ENCODE assay signal across 8 cellular contexts in the genomic region with DNA sequence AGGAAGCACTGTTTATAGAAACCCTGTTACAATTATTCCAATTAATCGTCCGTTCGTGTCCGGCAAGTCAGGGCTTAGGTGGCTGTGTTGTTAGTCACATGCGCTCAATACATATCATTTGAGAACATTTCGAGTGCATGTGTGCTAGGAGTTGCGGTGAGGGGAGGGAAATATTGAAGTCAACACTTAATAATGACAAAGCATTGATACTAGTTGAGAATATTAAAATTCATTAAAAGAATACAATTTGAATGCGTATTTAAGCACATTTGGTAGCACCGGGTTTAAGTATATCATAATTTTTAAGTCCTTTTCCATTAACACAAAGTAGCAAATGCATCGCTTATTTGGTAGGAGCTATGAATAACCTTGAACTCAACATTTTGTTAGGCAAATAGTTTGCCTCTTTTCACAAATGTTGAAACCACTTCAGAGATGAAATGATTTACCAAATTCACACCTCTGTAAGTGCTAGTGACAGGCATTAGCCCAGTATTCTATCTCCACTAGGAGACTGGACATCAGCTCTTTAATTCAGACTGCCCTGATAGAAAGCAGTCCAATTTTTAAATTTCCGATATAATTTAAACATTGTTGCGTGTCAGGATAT. TPM values are rescaled to one million over a fixed set of nuclear protein-coding genes. Genes with fewer than 3 reads are reported as not detected.
A peak's percentile ranks its signal among the peaks of the same experiment; 100 is the strongest.
DNase-seq lines count a peak whose midpoint lies in the region; ATAC-seq and TF ChIP-seq lines count a peak whose summit lies in the region.

No MANE protein-coding gene starts in this region.

- H3K36me3 Mint-ChIP-seq in CD8-positive, alpha-beta T cell = peaks cover 40% of the 10 kb centered on the region

- peak overlapping the region; percentile 86 for H3K27ac ChIP-seq in CD8-positive, alpha-beta T cell (ENCODE audit: low read depth, low read length)
- peak overlapping the region; percentile 94 for H3K27ac ChIP-seq in MM.1S (ENCODE audit: low read length)
- peak overlapping the region; percentile 96 for H3K27ac ChIP-seq in effector memory CD4-positive, alpha-beta T cell (ENCODE audit: insufficient read depth, low read length, poor library complexity, severe bottlenecking)

- no peaks in the 10 kb centered on the region for H3K9me3 ChIP-seq in CD8-positive, alpha-beta T cell (ENCODE audit: low read length)
- H3K9me3 ChIP-seq in MM.1S (replicated peaks; ENCODE audit: insufficient read depth, low read length) (no peaks in the 10 kb centered on the region), neuron (ENCODE audit: low read length) (no peaks in the 10 kb centered on the region)
- H3K9me3 ChIP-seq in effector memory CD4-positive, alpha-beta T cell (ENCODE audit: control insufficient read depth, low read length) = no peaks in the 10 kb centered on the region

- H3K27me3 Mint-ChIP-seq in CD8-positive, alpha-beta T cell (ENCODE audit: low read depth) = no peaks in the 10 kb centered on the region

- POLR2A ChIA-PET in CD8-positive, alpha-beta T cell (lab: Charles Lee) = interaction anchor here (1.3 to 2.9 kb wide), 5 partner anchors 10 to 507 kb away, joined by 3 to 16 read pairs (median 11); a partner anchor contains a TSS

- peaks cover 26% of the 10 kb centered on the region for H3K4me1 ChIP-seq in CD8-positive, alpha-beta T cell (ENCODE audit: insufficient read depth, low read length)
- H3K4me1 ChIP-seq in MM.1S (ENCODE audit: low read length) (peaks cover 21% of the 10 kb centered on the region), neuron (ENCODE audit: insufficient read depth, low read length) (peaks cover 7% of the 10 kb centered on the region)
- H3K4me1 ChIP-seq in effector memory CD4-positive, alpha-beta T cell (ENCODE audit: control insufficient read depth, insufficient read depth, low read length, poor library complexity, severe bottlenecking) = peaks cover 8% of the 10 kb centered on the region

- H3K4me3 Mint-ChIP-seq in CD8-positive, alpha-beta T cell = peak overlapping the region; percentile 92

- peak overlapping the region; percentile 95 for H3K27ac Mint-ChIP-seq in CD8-positive, alpha-beta T cell

- H2AFZ ChIP-seq in MM.1S (ENCODE audit: low read length) (peak overlapping the region; percentile 84), neuron (ENCODE audit: low read depth, low read length) (peak overlapping the region; percentile 78)

- H3K9me3 Mint-ChIP-seq in CD8-positive, alpha-beta T cell = no peaks in the 10 kb centered on the region

- CTCF ChIA-PET in CD8-positive, alpha-beta T cell (lab: Charles Lee) = interaction anchor here (1.1 kb wide), 1 partner anchor 287 kb away, joined by 3 read pairs; no protein-coding TSS in a partner anchor

- H3K4me3 ChIP-seq in CD8-positive, alpha-beta T cell (ENCODE audit: low read depth, low read length) = peak overlapping the region; percentile 86
- H3K4me3 ChIP-seq in MM.1S (ENCODE audit: low read length) = peak overlapping the region; percentile 98
- peak overlapping the region; percentile 99 for H3K4me3 ChIP-seq in effector memory CD4-positive, alpha-beta T cell (ENCODE audit: insufficient read depth, low read depth, low read length, poor library complexity, severe bottlenecking)
- H3K4me3 ChIP-seq in neuron (ENCODE audit: low read length) = peak overlapping the region; percentile 95

- ATAC-seq in CD8-positive, alpha-beta T cell = no peak

- peaks cover 22% of the 10 kb centered on the region for H3F3A ChIP-seq in MM.1S (ENCODE audit: insufficient read depth, low read length)

- H3K27me3 ChIP-seq in CD8-positive, alpha-beta T cell (ENCODE audit: insufficient read depth, low read length) = no peaks in the 10 kb centered on the region
- H3K27me3 ChIP-seq in MM.1S (replicated peaks; ENCODE audit: insufficient read depth, low read length) = no peaks in the 10 kb centered on the region
- no peaks in the 10 kb centered on the region for H3K27me3 ChIP-seq in effector memory CD4-positive, alpha-beta T cell (replicated peaks; ENCODE audit: control insufficient read depth, insufficient read depth, low read length, poor library complexity, severe bottlenecking)
- no peaks in the 10 kb centered on the region for H3K27me3 ChIP-seq in neuron (ENCODE audit: insufficient read depth, low read length)

- H3K9me2 ChIP-seq in MM.1S (replicated peaks; ENCODE audit: insufficient read depth, low read length) = no peaks in the 10 kb centered on the region

- peaks cover 28% of the 10 kb centered on the region for H4K20me1 ChIP-seq in MM.1S (ENCODE audit: insufficient read depth, low read length)

- H3K4me1 Mint-ChIP-seq in CD8-positive, alpha-beta T cell (ENCODE audit: low read depth) = peaks cover 47% of the 10 kb centered on the region

- DNase-seq in CD8-positive, alpha-beta T cell = no peak
- DNase-seq in MM.1S (no peak), D341Med (ENCODE audit: low spot score) (no peak), anterior cingulate cortex (lab: John Stamatoyannopoulos, UW) (no peak), DMS114 treated with DMSO at 0.1 percent for 48 hours (lab: John Stamatoyannopoulos, UW; ENCODE audit: unreplicated experiment) (no peak), SHP77 treated with DMSO at 0.1 percent for 48 hours (lab: John Stamatoyannopoulos, UW) (no peak)
- DNase-seq in effector memory CD4-positive, alpha-beta T cell = no peak

- intact Hi-C loops in CD8-positive, alpha-beta T cell (cut with DNase I, micrococcal nuclease) = loop anchor here (2.0 to 10.0 kb wide), 5 partner anchors 71 to 376 kb away; a partner anchor contains a TSS

- no peak for TF ChIP-seq CTCF in CD8-positive, alpha-beta T cell (IDR thresholded peaks at IDR 0.05)
- no peak for TF ChIP-seq CTCF in MM.1S (IDR thresholded peaks at IDR 0.05; ENCODE audit: low read length)

- H3K36me3 ChIP-seq in CD8-positive, alpha-beta T cell (ENCODE audit: insufficient read depth, low read length) = no peaks in the 10 kb centered on the region
- H3K36me3 ChIP-seq in MM.1S (replicated peaks; ENCODE audit: insufficient read depth, low read length) = no peaks in the 10 kb centered on the region; the same call in 1 of the 2 replicates
- H3K36me3 ChIP-seq in effector memory CD4-positive, alpha-beta T cell (ENCODE audit: control insufficient read depth, insufficient read depth, low read length) = no peaks in the 10 kb centered on the region
- H3K36me3 ChIP-seq in neuron (ENCODE audit: insufficient read depth, low read length) = peaks cover 7% of the 10 kb centered on the region

- peak overlapping the region; percentile 71 for H3K4me2 ChIP-seq in MM.1S (ENCODE audit: low read depth, low read length)

- peak overlapping the region; percentile 95 for H3K9ac ChIP-seq in MM.1S (ENCODE audit: low read length)

- H3K79me2 ChIP-seq in MM.1S (ENCODE audit: low read length) = peaks cover 48% of the 10 kb centered on the region

RNA-seq across cellular contexts. Expression of a gene that starts 1.1 kb away (rescaled TPM):
- 100 to 1,000 TPM; 136 to 143 TPM for total RNA-seq in CD8-positive, alpha-beta T cell
